7 cellular contexts compared by ENCODE assay signal in genomic region chr10:32958992-32959703, GRCh38. TPM values are rescaled to one million over a fixed set of nuclear protein-coding genes. Genes with fewer than 3 reads are reported as not detected.
DNase-seq lines count a peak whose midpoint lies in the region; ATAC-seq and TF ChIP-seq lines count a peak whose summit lies in the region.

No MANE protein-coding gene starts in this region.

- peak overlapping the region; percentile 97 for H3K4me3 Mint-ChIP-seq in endothelial cell (ENCODE audit: unreplicated experiment)

- H2AFZ ChIP-seq in parathyroid adenoma, result peak overlapping the region; percentile 97

- H3K4me2 ChIP-seq in parathyroid adenoma (ENCODE audit: low read length), result peak overlapping the region; percentile 97

- peaks cover 11% of the 10 kb centered on the region for H3K27me3 Mint-ChIP-seq in endothelial cell (ENCODE audit: unreplicated experiment)

- TF ChIP-seq POLR2A in Peyer's patch (IDR thresholded peaks at IDR 0.05), result no peak

- no peaks in the 10 kb centered on the region for H3K27me3 ChIP-seq in Peyer's patch
- H3K27me3 ChIP-seq in parathyroid adenoma (ENCODE audit: control insufficient read depth, insufficient read depth, low read length), result no peaks in the 10 kb centered on the region

- no peak for TF ChIP-seq CTCF in HFF-Myc (IDR thresholded peaks at IDR 0.05; ENCODE audit: low read depth, low read length, missing control alignments)
- TF ChIP-seq CTCF in Peyer's patch (IDR thresholded peaks at IDR 0.05), result no peak
- no peak for TF ChIP-seq CTCF in endothelial cell (IDR thresholded peaks at IDR 0.05; ENCODE audit: unreplicated experiment)
- TF ChIP-seq CTCF in parathyroid adenoma (IDR thresholded peaks at IDR 0.05), result no peak

- H3K36me3 ChIP-seq in Peyer's patch, result no peaks in the 10 kb centered on the region
- H3K36me3 ChIP-seq in parathyroid adenoma (ENCODE audit: control insufficient read depth, insufficient read depth, low read length), result no peaks in the 10 kb centered on the region

- DNase-seq in HFF-Myc (ENCODE audit: extremely low read depth, low read depth) (no peak), Peyer's patch (no peak), endothelial cell (ENCODE audit: low spot score) (no peak), NOMO-1 treated with DMSO at 0.1 percent for 48 hours (lab: John Stamatoyannopoulos, UW; ENCODE audit: unreplicated experiment) (no peak)

- peak overlapping the region; percentile 48 for H3K9ac ChIP-seq in parathyroid adenoma

- H3K79me2 ChIP-seq in parathyroid adenoma, result peaks cover 17% of the 10 kb centered on the region

- ATAC-seq in GM18511 (IDR thresholded peaks at IDR 0.05; ENCODE audit: unreplicated experiment), result peak; percentile 47
- ATAC-seq in HG03095 (IDR thresholded peaks at IDR 0.05; ENCODE audit: unreplicated experiment), result no peak

- H3K4me1 ChIP-seq in Peyer's patch (peaks cover 0 to 30% (median 5%) of the 10 kb centered on the region in 4 donors), parathyroid adenoma (peaks cover 15% of the 10 kb centered on the region)

- H3K36me3 Mint-ChIP-seq in endothelial cell (ENCODE audit: low read depth, unreplicated experiment), result peaks cover 7% of the 10 kb centered on the region

- H3K4me3 ChIP-seq in HFF-Myc (replicated peaks; ENCODE audit: low read depth, low read length) (peak overlapping the region; percentile 90), Peyer's patch (peak overlapping the region; percentile 74 to 96 (median 82)), parathyroid adenoma (ENCODE audit: low read depth, low read length) (peak overlapping the region; percentile 97)

- H3K4me1 Mint-ChIP-seq in endothelial cell (ENCODE audit: unreplicated experiment), result peaks cover 54% of the 10 kb centered on the region

- peaks cover 4% of the 10 kb centered on the region for H3K9me3 Mint-ChIP-seq in endothelial cell (ENCODE audit: unreplicated experiment)

- H3K27ac ChIP-seq in Peyer's patch (peak overlapping the region; percentile 83 to 97 (median 92)), parathyroid adenoma (peak overlapping the region; percentile 89)

- H3K27ac Mint-ChIP-seq in endothelial cell (ENCODE audit: unreplicated experiment), result peak overlapping the region; percentile 99

- H3K9me3 ChIP-seq in Peyer's patch, result no peaks in the 10 kb centered on the region
- H3K9me3 ChIP-seq in parathyroid adenoma (ENCODE audit: control insufficient read depth, low read length), result no peaks in the 10 kb centered on the region

RNA-seq across cellular contexts. Expression of gene ITGB1, which starts 1.1 kb away (rescaled TPM):
- total RNA-seq in Peyer's patch (100 to 1,000 TPM in 3 of 4 donors, 10 to 100 TPM in 1; 57.8 to 256 (median 162) TPM), endothelial cell (ENCODE audit: unreplicated experiment) (504 TPM)
